Comparison of ENCODE assay signal across 11 cellular contexts in genomic region chr16:89317729-89318429, GRCh38.
DNase-seq lines count a peak whose midpoint lies in the region; ATAC-seq, FAIRE-seq and TF ChIP-seq lines count a peak whose summit lies in the region.
"Had no signal": no experiment of that assay in that cellular context is flagged by ENCODE, and none has a peak within 500 bp of the region (broad histone marks: within the 10 kb centered on the region; RNA-seq: fewer than 3 reads in every experiment).

No MANE protein-coding gene starts in this region.

- H3K79me2 ChIP-seq in HepG2 (ENCODE audit: insufficient read depth, low read length) = peaks cover 98% of the 10 kb centered on the region

- peak overlapping the region; percentile 6 for H3K4me3 Mint-ChIP-seq in Caco-2 (ENCODE audit: unreplicated experiment)
- H3K4me3 Mint-ChIP-seq in activated naive CD8-positive, alpha-beta T cell treated with anti-CD3 and anti-CD28 coated beads for 36 hours = no peak overlapping the region

- H4K20me1 ChIP-seq in HepG2 (ENCODE audit: insufficient read depth, low read length) = peaks cover 97% of the 10 kb centered on the region

- H3K36me3 ChIP-seq in A673 (ENCODE audit: insufficient read depth, low read length, poor library complexity, severe bottlenecking) (peaks cover 19% of the 10 kb centered on the region), Caco-2 (ENCODE audit: control insufficient read depth, insufficient read depth, low read length) (peaks cover 6% of the 10 kb centered on the region), HepG2 (replicated peaks in 1 of 2; ENCODE audit: control insufficient read depth in 1 of 2, insufficient read depth in 2 of 2, low read length in 2 of 2) (peaks cover 21 to 40% of the 10 kb centered on the region in 2 experiments; a peak in 4 of 5 replicates), BE2C (peaks cover 37% of the 10 kb centered on the region), gastroesophageal sphincter (peaks cover 0 to 17% of the 10 kb centered on the region in 2 donors)

- no peak overlapping the region for H2AFZ ChIP-seq in HepG2 (ENCODE audit: low read length)

- in situ Hi-C loops in HepG2 (cut with HindIII; ENCODE audit: extremely low pct_ligation_motif_present, low pct_unique_long_range_greater_than_20kb) = no loop called here

- POLR2A ChIA-PET in A673 (lab: Charles Lee; ENCODE audit: low non-redundant PET) (no interaction called here), Caco-2 (lab: Charles Lee) (no interaction called here), HepG2 (lab: Yijun Ruan, JAX) (no interaction called here)

- FAIRE-seq in HepG2 (lab: Jason Lieb, UNC) (no peak), HTR-8/SVneo (lab: Jason Lieb, UNC) (no peak)
- FAIRE-seq: GM19239, RCC 7860 had no signal

- H3K9me3 ChIP-seq in A673 (ENCODE audit: low read depth, low read length, poor library complexity, severe bottlenecking) = no peaks in the 10 kb centered on the region
- H3K9me3 ChIP-seq in Caco-2 = no peaks in the 10 kb centered on the region
- H3K9me3 ChIP-seq in HepG2 (ENCODE audit: low read length) = no peaks in the 10 kb centered on the region
- H3K9me3 ChIP-seq in BE2C = no peaks in the 10 kb centered on the region
- no peaks in the 10 kb centered on the region for H3K9me3 ChIP-seq in gastroesophageal sphincter

- ATAC-seq in HepG2 = no peak
- no peak for ATAC-seq in HG03159 (IDR thresholded peaks at IDR 0.05; ENCODE audit: unreplicated experiment)
- ATAC-seq in gastroesophageal sphincter = no peak

- peaks cover 42% of the 10 kb centered on the region for H3K4me1 Mint-ChIP-seq in Caco-2 (ENCODE audit: low read depth, unreplicated experiment)
- H3K4me1 Mint-ChIP-seq in activated naive CD8-positive, alpha-beta T cell treated with anti-CD3 and anti-CD28 coated beads for 36 hours = peaks cover 94% of the 10 kb centered on the region

- no peak overlapping the region for H3K4me2 ChIP-seq in HepG2 (ENCODE audit: low read depth, low read length)

- TF ChIP-seq POLR2A in HepG2 (IDR thresholded peaks at IDR 0.05; ENCODE audit: insufficient read depth in 1 of 2, low read depth in 2 of 2, low read length in 2 of 2) (no peak), gastroesophageal sphincter (IDR thresholded peaks at IDR 0.05) (no peak)

- BruUV-seq in A673 (replicated peaks; lab: Mats Ljungman, UMichigan) (no TSS peak), Caco-2 (replicated peaks; lab: Mats Ljungman, UMichigan) (no TSS peak), HepG2 (replicated peaks; lab: Mats Ljungman, UMichigan) (no TSS peak)

- TF ChIP-seq CTCF in A673 (conservative IDR thresholded peaks at IDR 0.05; ENCODE audit: low read depth, low read length) (no peak), Caco-2 (IDR thresholded peaks at IDR 0.05; ENCODE audit: insufficient read depth in 1 of 2, low read depth in 1 of 2, low read length in 1 of 2, severe bottlenecking in 1 of 2, unreplicated experiment in 1 of 2) (no peak), HepG2 (CRISPR knock-in tag; IDR thresholded peaks at IDR 0.05) (no peak), BE2C (IDR thresholded peaks at IDR 0.05; ENCODE audit: low read depth, low read length) (no peak), gastroesophageal sphincter (IDR thresholded peaks at IDR 0.05) (no peak)

- TF ChIP-seq EP300 in HepG2 (IDR thresholded peaks at IDR 0.05; ENCODE audit: low read depth in 2 of 2, low read length in 2 of 2) (no peak), HepG2 (CRISPR knock-in tag; IDR thresholded peaks at IDR 0.05; ENCODE audit: borderline replicate concordance) (no peak), gastroesophageal sphincter (IDR thresholded peaks at IDR 0.05) (no peak)

- H3K27me3 ChIP-seq in A673 (replicated peaks; ENCODE audit: insufficient read depth, low read depth, low read length, poor library complexity) (no peaks in the 10 kb centered on the region), Caco-2 (replicated peaks; ENCODE audit: control insufficient read depth, insufficient read depth, low read length) (no peaks in the 10 kb centered on the region), HepG2 (ENCODE audit: control insufficient read depth in 1 of 2, insufficient read depth in 2 of 2, low read length in 2 of 2) (no peaks in the 10 kb centered on the region), BE2C (no peaks in the 10 kb centered on the region), gastroesophageal sphincter (no peaks in the 10 kb centered on the region)

- H3K4me1 ChIP-seq in A673 (ENCODE audit: insufficient read depth, low read length, poor library complexity, severe bottlenecking) = peaks cover 93% of the 10 kb centered on the region
- peaks cover 43% of the 10 kb centered on the region for H3K4me1 ChIP-seq in Caco-2
- peaks cover 45% of the 10 kb centered on the region for H3K4me1 ChIP-seq in HepG2 (ENCODE audit: insufficient read depth, low read length)
- peaks cover 52% of the 10 kb centered on the region for H3K4me1 ChIP-seq in BE2C
- H3K4me1 ChIP-seq in gastroesophageal sphincter = peaks cover 0 to 92% (median 71%) of the 10 kb centered on the region in 3 donors

- 95% methylated on average over 23 of the region's 23 CpGs for WGBS in HepG2 (ENCODE audit: low lambda C conversion rate)
- WGBS in gastroesophageal sphincter (ENCODE audit: low coverage in 1 of 2), 2 donors = 79 to 87% methylated on average over 7 to 20 of the region's 23 CpGs

- peak overlapping the region; percentile 19 for H3K27ac Mint-ChIP-seq in Caco-2 (ENCODE audit: unreplicated experiment)
- peak overlapping the region; percentile 98 for H3K27ac Mint-ChIP-seq in activated naive CD8-positive, alpha-beta T cell treated with anti-CD3 and anti-CD28 coated beads for 36 hours

- peaks cover 94% of the 10 kb centered on the region for H3K36me3 Mint-ChIP-seq in Caco-2 (ENCODE audit: insufficient read depth, unreplicated experiment)
- peaks cover 35% of the 10 kb centered on the region for H3K36me3 Mint-ChIP-seq in activated naive CD8-positive, alpha-beta T cell treated with anti-CD3 and anti-CD28 coated beads for 36 hours

- H3K9ac ChIP-seq in HepG2 (ENCODE audit: insufficient read depth, low read depth, low read length) = no peak overlapping the region

- H3K27me3 Mint-ChIP-seq in Caco-2 (ENCODE audit: insufficient read depth, unreplicated experiment) = no peaks in the 10 kb centered on the region
- no peaks in the 10 kb centered on the region for H3K27me3 Mint-ChIP-seq in activated naive CD8-positive, alpha-beta T cell treated with anti-CD3 and anti-CD28 coated beads for 36 hours

- H3K27ac ChIP-seq in A673 (ENCODE audit: low read depth, low read length, poor library complexity, severe bottlenecking) = peak overlapping the region; percentile 89
- no peak overlapping the region for H3K27ac ChIP-seq in HepG2 (ENCODE audit: extremely low read length, insufficient read depth, low read length)
- no peak overlapping the region for H3K27ac ChIP-seq in gastroesophageal sphincter

- no peaks in the 10 kb centered on the region for H3K9me3 Mint-ChIP-seq in Caco-2 (ENCODE audit: unreplicated experiment)
- H3K9me3 Mint-ChIP-seq in activated naive CD8-positive, alpha-beta T cell treated with anti-CD3 and anti-CD28 coated beads for 36 hours = no peaks in the 10 kb centered on the region

- CTCF ChIA-PET in A673 (lab: Charles Lee) = no interaction called here
- CTCF ChIA-PET in Caco-2 (lab: Charles Lee) = no interaction called here
- CTCF ChIA-PET in HepG2 (lab: Yijun Ruan, JAX; ENCODE audit: low intra/inter-chr PET ratio, low total read pairs) = no interaction called here

- DNase-seq in A673 (ENCODE audit: low spot score) = no peak
- no peak for DNase-seq in Caco-2
- DNase-seq in activated naive CD8-positive, alpha-beta T cell treated with anti-CD3 and anti-CD28 coated beads for 36 hours = no peak
- no peak for DNase-seq in HepG2 (ENCODE audit: low spot score)
- no peak for DNase-seq in HTR-8/SVneo (ENCODE audit: insufficient read length, low spot score)
- no peak for DNase-seq in BE2C
- DNase-seq: NCI-H345 had no signal

- intact Hi-C loops in A673 (cut with micrococcal nuclease; ENCODE audit: unreplicated experiment) (no loop called here), Caco-2 (cut with micrococcal nuclease; ENCODE audit: unreplicated experiment) (no loop called here), HepG2 (cut with micrococcal nuclease; ENCODE audit: unreplicated experiment) (no loop called here)

- no peak for TF ChIP-seq RAD21 in HepG2 (CRISPR knock-in tag; IDR thresholded peaks at IDR 0.05)

- no peak overlapping the region for H3K4me3 ChIP-seq in A673 (ENCODE audit: low read depth, low read length, poor library complexity, severe bottlenecking)
- H3K4me3 ChIP-seq in Caco-2 (ENCODE audit: low read depth, low read length) = no peak overlapping the region
- no peak overlapping the region for H3K4me3 ChIP-seq in HepG2 (replicated peaks in 1 of 3; ENCODE audit: insufficient read depth in 1 of 3, low read depth in 2 of 3, low read length in 3 of 3)
- no peak overlapping the region for H3K4me3 ChIP-seq in BE2C (ENCODE audit: low read depth, low read length)
- H3K4me3 ChIP-seq in gastroesophageal sphincter = no peak overlapping the region

TF ChIP-seq in HepG2, 621 proteins besides CTCF, POLR2A, EP300 and RAD21:
- TF ChIP-seq RBM22 (optimal IDR thresholded peaks at IDR 0.05; ENCODE audit: low read length) = peak; percentile 74
- TF ChIP-seq AHR (CRISPR knock-in tag; IDR thresholded peaks at IDR 0.05) = 0 out of 2 replicates have a peak, but pooled peaks have one; percentile 3
- TF ChIP-seq AKAP8 (CRISPR knock-in tag; IDR thresholded peaks at IDR 0.05) = 0 out of 2 replicates have a peak, but pooled peaks have one; percentile 16
- no peak for TF ChIP-seq DR1 (CRISPR knock-in tag; IDR thresholded peaks at IDR 0.05)
- TF ChIP-seq ZBTB25 (CRISPR knock-in tag; IDR thresholded peaks at IDR 0.05) = no peak
